In the genomic region with DNA sequence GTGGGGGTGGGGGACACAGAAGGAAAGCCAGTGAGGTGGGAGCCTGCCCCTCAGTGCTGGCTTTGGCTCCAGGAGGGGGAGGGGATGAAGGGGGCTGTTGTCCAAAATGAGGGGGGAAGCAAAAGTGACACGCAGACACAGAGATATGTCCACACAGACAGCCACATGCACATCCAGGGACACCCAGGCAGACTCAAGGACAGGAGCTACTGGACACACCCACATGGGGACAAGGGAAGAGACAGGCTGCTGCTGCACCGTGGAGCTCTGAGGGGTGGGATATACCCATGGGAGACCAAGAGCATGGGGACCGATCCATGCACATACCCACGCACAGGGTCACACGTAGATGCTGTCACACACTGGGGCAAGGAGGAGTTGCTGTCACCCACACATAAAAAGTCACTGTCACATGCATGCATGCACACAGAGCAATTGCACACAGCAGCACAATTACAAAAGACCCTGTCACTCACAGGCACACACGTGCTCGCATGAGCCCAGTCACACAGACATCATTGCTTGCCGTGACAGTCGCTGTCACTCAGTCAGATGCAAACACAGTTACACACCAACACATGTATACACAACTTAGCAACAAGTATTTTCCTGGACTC, we compare ENCODE assay signal across 6 cellular contexts. TPM values are rescaled to one million over a fixed set of nuclear protein-coding genes. Genes with fewer than 3 reads are reported as not detected.
A peak's percentile ranks its signal among the peaks of the same experiment; 100 is the strongest.
DNase-seq lines count a peak whose midpoint lies in the region; TF ChIP-seq lines count a peak whose summit lies in the region.

No MANE protein-coding gene starts in this region.

- H3K27ac ChIP-seq in fibroblast of lung (ENCODE audit: insufficient read depth, low read length) (peak overlapping the region; percentile 4), smooth muscle cell (ENCODE audit: low read depth) (no peak overlapping the region)

- H3K4me1 ChIP-seq in fibroblast of lung (ENCODE audit: control insufficient read depth, extremely low read depth, insufficient read depth, low read length) (peaks cover 26% of the 10 kb centered on the region), smooth muscle cell (ENCODE audit: low read depth) (peaks cover 35% of the 10 kb centered on the region)

- H2AFZ ChIP-seq in fibroblast of lung (ENCODE audit: low read length) (no peak overlapping the region), smooth muscle cell (ENCODE audit: low read depth) (no peak overlapping the region)

- WGBS in smooth muscle cell (ENCODE audit: low lambda C conversion rate) = 71% methylated on average over 9 of the region's 9 CpGs

- H3K27me3 ChIP-seq in fibroblast of lung (ENCODE audit: control insufficient read depth, insufficient read depth, low read length) (no peaks in the 10 kb centered on the region), smooth muscle cell (ENCODE audit: low read depth) (no peaks in the 10 kb centered on the region)

- peak; percentile 10 for DNase-seq in NCI-H748 treated with DMSO at 0.1 percent for 48 hours (lab: John Stamatoyannopoulos, UW)
- no peak for DNase-seq in NCI-H748 (lab: John Stamatoyannopoulos, UW; ENCODE audit: unreplicated experiment)
- DNase-seq in fibroblast of lung (ENCODE audit: low read depth in 2 of 2) = no peak
- no peak for DNase-seq in smooth muscle cell (lab: John Stamatoyannopoulos, UW; ENCODE audit: unreplicated experiment)
- no peak for DNase-seq in GM03348 (ENCODE audit: low spot score)
- no peak for DNase-seq in NCI-H1092 (lab: John Stamatoyannopoulos, UW)

- H3K4me2 ChIP-seq in fibroblast of lung (ENCODE audit: extremely low read depth, insufficient read depth, low read length) (peak overlapping the region; percentile 95), smooth muscle cell (peak overlapping the region; percentile 99)

- no peaks in the 10 kb centered on the region for H4K20me1 ChIP-seq in fibroblast of lung (ENCODE audit: control insufficient read depth, extremely low read depth, insufficient read depth, low read length)
- peaks cover 27% of the 10 kb centered on the region for H4K20me1 ChIP-seq in smooth muscle cell (ENCODE audit: low read depth)

- H3K9me3 ChIP-seq in fibroblast of lung (ENCODE audit: control insufficient read depth, insufficient read depth, low read depth, low read length) (no peaks in the 10 kb centered on the region), smooth muscle cell (replicated peaks; ENCODE audit: low read depth) (no peaks in the 10 kb centered on the region)

- peak overlapping the region; percentile 84 to 95 (median 88) for H3K4me3 ChIP-seq in fibroblast of lung (replicated peaks in 1 of 4; ENCODE audit: control extremely low read depth in 1 of 4, insufficient read depth in 1 of 4, low read depth in 3 of 4, low read length in 4 of 4)
- peak overlapping the region; percentile 100 for H3K4me3 ChIP-seq in smooth muscle cell

- H3K36me3 ChIP-seq in fibroblast of lung (ENCODE audit: control insufficient read depth, insufficient read depth, low read length) (no peaks in the 10 kb centered on the region), smooth muscle cell (ENCODE audit: low read depth) (no peaks in the 10 kb centered on the region)

- no peaks in the 10 kb centered on the region for H3F3A ChIP-seq in smooth muscle cell (ENCODE audit: low read depth)

- H3K79me2 ChIP-seq in fibroblast of lung (ENCODE audit: control insufficient read depth, insufficient read depth, low read length) (peaks cover 35% of the 10 kb centered on the region), smooth muscle cell (ENCODE audit: low read depth) (peaks cover 28% of the 10 kb centered on the region)

- TF ChIP-seq CTCF in fibroblast of lung (conservative IDR thresholded peaks at IDR 0.05 in 1 of 2, IDR thresholded peaks at IDR 0.05 in 1 of 2; ENCODE audit: low read depth in 1 of 2, low read length in 2 of 2) (no peak), smooth muscle cell (IDR thresholded peaks at IDR 0.05; ENCODE audit: borderline replicate concordance, insufficient read depth, poor library complexity, severe bottlenecking) (no peak)

- H3K9ac ChIP-seq in fibroblast of lung (ENCODE audit: insufficient read depth, low read length) (no peak overlapping the region), smooth muscle cell (ENCODE audit: low read depth) (peak overlapping the region; percentile 78)

RNA-seq across cellular contexts. Expression of a gene that starts 1.3 kb away (rescaled TPM):
- total RNA-seq in fibroblast of lung (49.8 and 52.8 TPM in 2 replicates), smooth muscle cell (15.6 and 25.4 TPM in 2 replicates)
- polyA plus RNA-seq in fibroblast of lung (27.2 and 30.8 TPM in 2 replicates), smooth muscle cell (17.6 and 21.2 TPM in 2 replicates)
- polyA plus RNA-seq in fibroblast of lung (2012) = 34.3 and 34.9 TPM in 2 replicates
- polyA minus RNA-seq in fibroblast of lung (ENCODE audit: low replicate concordance) = 43.5 and 67.0 TPM in 2 replicates

RNA-seq across cellular contexts. Expression of a gene that starts 9.8 kb away (rescaled TPM):
- total RNA-seq in fibroblast of lung = 25.1 and 31.1 TPM in 2 replicates
- polyA plus RNA-seq in fibroblast of lung = 42.7 and 66.7 TPM in 2 replicates
- polyA plus RNA-seq in fibroblast of lung (2012) = 32.7 and 46.9 TPM in 2 replicates
- 122 and 302 TPM in 2 replicates for polyA minus RNA-seq in fibroblast of lung (ENCODE audit: low replicate concordance)
- 68.2 and 76.9 TPM in 2 replicates for total RNA-seq in smooth muscle cell
- polyA plus RNA-seq in smooth muscle cell = 74.9 and 77.2 TPM in 2 replicates

RNA-seq across cellular contexts. Expression of a gene that starts 36.4 kb away (rescaled TPM):
- total RNA-seq in fibroblast of lung (1.8 and 5.3 TPM in 2 replicates), smooth muscle cell (6.0 and 12.5 TPM in 2 replicates)
- polyA plus RNA-seq in fibroblast of lung (3.3 and 4.0 TPM in 2 replicates), smooth muscle cell (18.4 and 19.5 TPM in 2 replicates)
- polyA plus RNA-seq in fibroblast of lung (2012) = 9.4 and 10.7 TPM in 2 replicates
- 21.2 and 35.6 TPM in 2 replicates for polyA minus RNA-seq in fibroblast of lung (ENCODE audit: low replicate concordance)

RNA-seq across cellular contexts. Expression of a gene that starts 48.8 kb away (rescaled TPM):
- total RNA-seq in fibroblast of lung = not detected in 2 replicates
- 0.12 TPM in 1 of 2 replicates, not detected in the other for polyA plus RNA-seq in fibroblast of lung
- polyA plus RNA-seq in fibroblast of lung (2012) = 0.17 TPM in 1 of 2 replicates, not detected in the other
- not detected in 2 replicates for polyA minus RNA-seq in fibroblast of lung (ENCODE audit: low replicate concordance)
- total RNA-seq in smooth muscle cell = not detected in 2 replicates
- 0.80 TPM in 1 of 2 replicates, not detected in the other for polyA plus RNA-seq in smooth muscle cell

RNA-seq across cellular contexts. Expression of a gene that starts 57.7 kb away (rescaled TPM):
- total RNA-seq in fibroblast of lung (43.9 and 52.4 TPM in 2 replicates), smooth muscle cell (74.9 and 79.0 TPM in 2 replicates)
- polyA plus RNA-seq in fibroblast of lung (65.6 and 86.3 TPM in 2 replicates), smooth muscle cell (24.6 and 26.0 TPM in 2 replicates)
- polyA plus RNA-seq in fibroblast of lung (2012) = 44.7 and 60.6 TPM in 2 replicates
- 8.0 and 11.3 TPM in 2 replicates for polyA minus RNA-seq in fibroblast of lung (ENCODE audit: low replicate concordance)
